ENCODE assay signal across 8 cellular contexts in the genomic region with DNA sequence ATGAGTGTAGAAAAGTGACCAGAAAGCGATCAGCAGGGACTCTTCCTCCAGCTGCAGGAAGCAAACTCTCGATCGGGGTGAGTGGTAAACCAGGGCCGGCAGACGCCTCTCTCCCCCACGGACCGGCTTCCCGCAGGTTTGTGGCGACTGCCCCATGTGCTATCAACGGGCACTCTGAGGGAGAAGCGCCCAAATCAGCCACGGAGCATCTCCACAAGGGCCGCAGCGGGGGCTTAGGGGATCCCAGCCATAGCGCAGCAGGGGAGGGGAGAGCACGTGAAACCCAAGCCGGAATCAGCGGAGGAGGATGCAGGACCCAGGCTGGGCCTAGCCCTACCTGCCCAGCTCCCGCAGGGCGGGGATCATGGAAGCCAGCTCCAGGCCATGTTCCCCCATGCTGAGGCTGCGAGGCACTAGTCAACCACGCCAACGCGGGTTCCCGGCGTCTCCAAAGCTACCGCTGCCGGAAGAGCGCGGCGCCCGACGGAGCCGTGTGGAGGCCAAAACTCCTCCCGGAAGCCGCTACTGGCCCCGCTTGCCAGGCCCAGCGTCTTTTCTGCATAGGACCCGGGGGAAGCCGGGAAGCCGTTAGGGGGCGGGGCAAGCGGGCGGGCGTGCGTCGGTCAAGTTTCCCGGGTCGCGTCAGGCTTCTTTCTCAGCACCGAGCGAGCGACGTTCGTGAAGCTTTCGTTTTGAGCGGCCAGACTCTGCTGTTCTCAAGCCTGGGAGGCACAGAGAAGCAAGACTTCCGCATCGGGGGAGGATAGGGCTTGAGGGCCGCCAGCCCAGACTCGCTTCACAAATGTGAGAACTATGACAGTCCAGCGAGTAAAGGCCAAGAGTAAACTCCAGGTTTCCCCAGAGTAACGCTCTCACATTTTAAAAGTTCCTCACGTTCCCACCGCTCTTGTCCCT. TPM values are rescaled to one million over a fixed set of nuclear protein-coding genes. Genes with fewer than 3 reads are reported as not detected.
DNase-seq lines count a peak whose midpoint lies in the region; ATAC-seq and TF ChIP-seq lines count a peak whose summit lies in the region.

A gene (minus strand): TSS at position 425 of the 915 bp plus-strand sequence. CDS start 29 bp downstream, at position 396.

- TF ChIP-seq POLR2A in IMR-90 (IDR thresholded peaks at IDR 0.05; ENCODE audit: low read depth, low read length): peak; percentile 86

- in situ Hi-C loops in IMR-90 (cut with MboI; ENCODE audit: low sequenced_read_pairs): no loop called here

- POLR2A ChIA-PET in IMR-90 (lab: Charles Lee; ENCODE audit: unreplicated experiment): interaction anchor here (0.5 kb wide), 1 partner anchor 115 kb away, joined by 4 read pairs; no protein-coding TSS in a partner anchor

- peak; percentile 99 for DNase-seq in DMS 273 (lab: John Stamatoyannopoulos, UW; ENCODE audit: unreplicated experiment)
- peak; percentile 93 for DNase-seq in IMR-90
- DNase-seq in OCI-M1 (lab: John Stamatoyannopoulos, UW): peak; percentile 98
- DNase-seq in activated T-cell treated with anti-CD3 and anti-CD28 coated beads for 24 hours (ENCODE audit: low read depth): peak; percentile 96
- DNase-seq in epidermal melanocyte (ENCODE audit: insufficient read length, low spot score): peak; percentile 92
- DNase-seq in mucosa of descending colon: peak; percentile 98
- DNase-seq in stimulated activated CD8-positive, alpha-beta memory T cell treated with anti-CD3 and anti-CD28 coated beads, Interleukin-4, amount 100 ng/mL, for 24 hours (ENCODE audit: low read depth): peak; percentile 95

- H4K20me1 ChIP-seq in IMR-90 (ENCODE audit: insufficient read depth, low read length): no peaks in the 10 kb centered on the region

- no TSS peak for BruUV-seq in IMR-90 (replicated peaks; lab: Mats Ljungman, UMichigan)

- H3K4ac ChIP-seq in IMR-90 (ENCODE audit: low read depth, low read length): peak within 1 kb of the TSS; percentile 92

- peaks cover 2% of the 10 kb centered on the region; the same call in 1 of the 2 replicates for H3K27me3 ChIP-seq in IMR-90 (ENCODE audit: control insufficient read depth, insufficient read depth, low read length)

- CTCF ChIA-PET in IMR-90 (lab: Yijun Ruan, JAX): interaction anchor here (0.8 to 1.0 kb wide), 2 partner anchors 20 to 409 kb away, joined by 3 read pairs; no protein-coding TSS in a partner anchor

- ATAC-seq in GM21528 (IDR thresholded peaks at IDR 0.05; ENCODE audit: low FRiP score, unreplicated experiment): peak; percentile 95
- peak; percentile 98 for ATAC-seq in IMR-90 (ENCODE audit: low read depth)
- ATAC-seq in mucosa of descending colon: peak; percentile 99

- H2BK20ac ChIP-seq in IMR-90 (ENCODE audit: low read depth, low read length): no peak within 1 kb of the TSS

- 1% methylated on average over 24 of the region's 65 CpGs; no CpG with 5 or more reads in 1 of the 2 experiments for WGBS in IMR-90 (ENCODE audit: extremely low coverage in 2 of 2, insufficient read length in 1 of 2), 2 experiments

- intact Hi-C loops in IMR-90 (cut with micrococcal nuclease): loop anchor here (2.0 to 5.0 kb wide), 2 partner anchors 130 to 424 kb away; a partner anchor contains a TSS
- intact Hi-C loops in mucosa of descending colon (cut with DNase I, micrococcal nuclease): no loop called here

- TF ChIP-seq CTCF in IMR-90 (conservative IDR thresholded peaks at IDR 0.05; ENCODE audit: low read depth, low read length) (no peak), mucosa of descending colon (IDR thresholded peaks at IDR 0.05) (peak; percentile 11)

- H3K9me3 ChIP-seq in IMR-90 (ENCODE audit: control insufficient read depth, insufficient read depth, low read length) (no peaks in the 10 kb centered on the region), mucosa of descending colon (no peaks in the 10 kb centered on the region)

- H3K79me1 ChIP-seq in IMR-90 (ENCODE audit: low read depth in 1 of 2, low read length in 2 of 2): peaks cover 15 to 24% of the 10 kb centered on the region in 2 experiments

- peak within 1 kb of the TSS; percentile 75 for H4K91ac ChIP-seq in IMR-90 (ENCODE audit: insufficient read depth, low read depth, low read length)

- H3K4me2 ChIP-seq in IMR-90 (ENCODE audit: low read depth, low read length): peak within 1 kb of the TSS; percentile 94

- peak within 1 kb of the TSS; percentile 77 for H4K5ac ChIP-seq in IMR-90 (ENCODE audit: low read depth, low read length)

- H3K23ac ChIP-seq in IMR-90 (ENCODE audit: low read depth, low read length): peak within 1 kb of the TSS; percentile 96

- dilution Hi-C loops in IMR-90 (cut with HindIII; ENCODE audit: low sequenced_read_pairs, unreplicated experiment): no loop called here

- peak within 1 kb of the TSS; percentile 88 for H3K27ac ChIP-seq in IMR-90 (ENCODE audit: insufficient read depth, low read length)

- H3K18ac ChIP-seq in IMR-90 (ENCODE audit: low read depth, low read length): peak within 1 kb of the TSS; percentile 80

- H2BK5ac ChIP-seq in IMR-90 (ENCODE audit: low read depth, low read length, poor library complexity, severe bottlenecking): peak within 1 kb of the TSS; percentile 81

- peak within 1 kb of the TSS; percentile 78 to 92 for H4K8ac ChIP-seq in IMR-90 (ENCODE audit: low read depth in 2 of 2, low read length in 2 of 2)

- H2BK120ac ChIP-seq in IMR-90 (ENCODE audit: low read depth, low read length): peak within 1 kb of the TSS; percentile 67

- no peaks in the 10 kb centered on the region for H3K4me1 ChIP-seq in IMR-90 (ENCODE audit: control insufficient read depth, insufficient read depth, low read length)
- peaks cover 10% of the 10 kb centered on the region for H3K4me1 ChIP-seq in mucosa of descending colon (ENCODE audit: low read depth)

- H3K4me3 ChIP-seq in IMR-90 (ENCODE audit: insufficient read depth, low read depth, low read length) (peak within 1 kb of the TSS; percentile 85), mucosa of descending colon (peak within 1 kb of the TSS; percentile 79)

- H3K56ac ChIP-seq in IMR-90 (ENCODE audit: extremely low read depth, insufficient read depth, low read length): peak within 1 kb of the TSS; percentile 96

- peak within 1 kb of the TSS; percentile 65 for H2AK5ac ChIP-seq in IMR-90 (ENCODE audit: low read depth, low read length)

- no peaks in the 10 kb centered on the region for H3K36me3 ChIP-seq in IMR-90 (ENCODE audit: control insufficient read depth, insufficient read depth, low read length)
- H3K36me3 ChIP-seq in mucosa of descending colon (ENCODE audit: low read depth): no peaks in the 10 kb centered on the region

- H2BK15ac ChIP-seq in IMR-90 (ENCODE audit: low read depth, low read length): no peak within 1 kb of the TSS

- no peak for TF ChIP-seq RAD21 in IMR-90 (IDR thresholded peaks at IDR 0.05; ENCODE audit: low read length)

- H3K9ac ChIP-seq in IMR-90 (ENCODE audit: low read depth, low read length): peak within 1 kb of the TSS; percentile 96

- peak within 1 kb of the TSS; percentile 95 for H3K14ac ChIP-seq in IMR-90 (replicated peaks; ENCODE audit: low read depth, low read length)

- H2AFZ ChIP-seq in IMR-90 (replicated peaks; ENCODE audit: low read length, poor library complexity): peak within 1 kb of the TSS; percentile 98

- H3K9me1 ChIP-seq in IMR-90 (ENCODE audit: insufficient read depth, low read length): 0 out of 2 replicates have a peak, but pooled peaks cover 3% of the 10 kb centered on the region

- H2AK9ac ChIP-seq in IMR-90 (replicated peaks; ENCODE audit: low read depth, low read length, poor library complexity): peak within 1 kb of the TSS; percentile 96

TF ChIP-seq in IMR-90, 13 proteins besides CTCF, POLR2A, EP300 and RAD21:
- peak; percentile 94 for TF ChIP-seq MXI1 (IDR thresholded peaks at IDR 0.05; ENCODE audit: borderline replicate concordance, low read depth, low read length)
- no peak for TF ChIP-seq SMC3 (IDR thresholded peaks at IDR 0.05; ENCODE audit: low read depth, low read length)
- TF ChIP-seq CHD1 (IDR thresholded peaks at IDR 0.05; ENCODE audit: low read depth, low read length): peak; percentile 86
- TF ChIP-seq, protein P1, sequence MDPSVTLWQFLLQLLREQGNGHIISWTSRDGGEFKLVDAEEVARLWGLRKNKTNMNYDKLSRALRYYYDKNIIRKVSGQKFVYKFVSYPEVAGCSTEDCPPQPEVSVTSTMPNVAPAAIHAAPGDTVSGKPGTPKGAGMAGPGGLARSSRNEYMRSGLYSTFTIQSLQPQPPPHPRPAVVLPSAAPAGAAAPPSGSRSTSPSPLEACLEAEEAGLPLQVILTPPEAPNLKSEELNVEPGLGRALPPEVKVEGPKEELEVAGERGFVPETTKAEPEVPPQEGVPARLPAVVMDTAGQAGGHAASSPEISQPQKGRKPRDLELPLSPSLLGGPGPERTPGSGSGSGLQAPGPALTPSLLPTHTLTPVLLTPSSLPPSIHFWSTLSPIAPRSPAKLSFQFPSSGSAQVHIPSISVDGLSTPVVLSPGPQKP (IDR thresholded peaks at IDR 0.05; ENCODE audit: borderline replicate concordance, low read depth, low read length): no peak
- peak; percentile 13; the same call in 1 of the 2 replicates for TF ChIP-seq BHLHE40 (IDR thresholded peaks at IDR 0.05; ENCODE audit: low read depth, low read length)
- TF ChIP-seq MAZ (IDR thresholded peaks at IDR 0.05; ENCODE audit: borderline replicate concordance, low read depth, low read length): peak; percentile 80; the same call in 1 of the 2 replicates

RNA-seq across cellular contexts. Expression of the gene that starts here (rescaled TPM):
- total RNA-seq in IMR-90 (2012; rRNA removed) (28.0 and 36.7 TPM in 2 replicates), mucosa of descending colon (10 to 100 TPM; 16.0 to 21.1 (median 18.1) TPM)
- polyA plus RNA-seq in IMR-90 (2012; rRNA removed): 6.5 and 9.5 TPM in 2 replicates
- polyA plus RNA-seq in IMR-90 (2012; cell fraction: cytosol; rRNA removed): 1.2 TPM in 2 replicates
- 5.2 and 30.0 TPM in 2 replicates for polyA plus RNA-seq in IMR-90 (2012; cell fraction: nucleus; rRNA removed; ENCODE audit: low replicate concordance)

Comparison
In these comparisons a context has a peak if more than half of its experiments do, and no peak if none do; other contexts are left out.
1. Peak in every context shown above with its lines: DNase-seq, ATAC-seq, H3K4me3 ChIP-seq and H3K27ac ChIP-seq.